Comparison of ENCODE assay signal across 8 cellular contexts in genomic region chr6:24666616-24667377, GRCh38. TPM values are rescaled to one million over a fixed set of nuclear protein-coding genes. Genes with fewer than 3 reads are reported as not detected.
DNase-seq lines count a peak whose midpoint lies in the region; ATAC-seq and TF ChIP-seq lines count a peak whose summit lies in the region.

ACOT13 (plus strand) TSS chr6:24667077; CDS start chr6:24667264, 187 bp downstream.
TDP2 (minus strand) TSS chr6:24666899; CDS start chr6:24666862, 37 bp downstream.

- peaks cover 32% of the 10 kb centered on the region for H3K4me1 Mint-ChIP-seq in Caco-2 (ENCODE audit: low read depth, unreplicated experiment)

- peak within 1 kb of the TSS; percentile 90 for H3K4me3 ChIP-seq in Caco-2 (ENCODE audit: low read depth, low read length)
- H3K4me3 ChIP-seq in endocrine pancreas (ENCODE audit: control insufficient read depth, insufficient read depth, low read length): peak within 1 kb of the TSS; percentile 95
- H3K4me3 ChIP-seq in mesodermal cell (ENCODE audit: extremely low read depth, insufficient read depth, low read length, poor library complexity, severe bottlenecking): peak within 1 kb of the TSS; percentile 97

- peak within 1 kb of the TSS; percentile 97 for H3K27ac ChIP-seq in mesodermal cell (ENCODE audit: low read depth, low read length, severe bottlenecking)

- DNase-seq in Caco-2 (peak; percentile 94 to 96), HT1080 (ENCODE audit: low read depth) (peak; percentile 96), NOMO-1 treated with DMSO at 0.1 percent for 48 hours (lab: John Stamatoyannopoulos, UW; ENCODE audit: unreplicated experiment) (peak; percentile 94)
- peak; percentile 80 to 96 (median 84) for DNase-seq in activated CD8-positive, alpha-beta memory T cell treated with anti-CD3 and anti-CD28 coated beads for 48 hours (ENCODE audit: low read depth in 2 of 3, low spot score in 2 of 3)
- peak; percentile 91 to 93 for DNase-seq in stimulated activated CD8-positive, alpha-beta memory T cell treated with anti-CD3 and anti-CD28 coated beads, Interleukin-15, amount 100 ng/mL, for 4 hours (ENCODE audit: low read depth in 2 of 2)

- peak within 1 kb of the TSS; percentile 85 for H3K4me3 Mint-ChIP-seq in Caco-2 (ENCODE audit: unreplicated experiment)

- TF ChIP-seq CTCF in Caco-2 (IDR thresholded peaks at IDR 0.05; ENCODE audit: insufficient read depth in 1 of 2, low read depth in 1 of 2, low read length in 1 of 2, severe bottlenecking in 1 of 2, unreplicated experiment in 1 of 2): peak; percentile 52 to 62

- CTCF ChIA-PET in Caco-2 (lab: Charles Lee): interaction anchor here (0.7 to 1.4 kb wide), 4 partner anchors 80 to 102 kb away, joined by 3 to 10 read pairs (median 3); no protein-coding TSS in a partner anchor

- no TSS peak for BruUV-seq in Caco-2 (replicated peaks; lab: Mats Ljungman, UMichigan)

- peaks cover 29% of the 10 kb centered on the region for H3K4me1 ChIP-seq in Caco-2
- H3K4me1 ChIP-seq in endocrine pancreas (ENCODE audit: control insufficient read depth, insufficient read depth, low read length): peaks cover 28% of the 10 kb centered on the region
- H3K4me1 ChIP-seq in mesodermal cell (ENCODE audit: control insufficient read depth, insufficient read depth, low read length, poor library complexity, severe bottlenecking): no peaks in the 10 kb centered on the region

- no peaks in the 10 kb centered on the region for H3K27me3 Mint-ChIP-seq in Caco-2 (ENCODE audit: insufficient read depth, unreplicated experiment)

- peak; percentile 97 for ATAC-seq in GM21360 (IDR thresholded peaks at IDR 0.05; ENCODE audit: unreplicated experiment)

- H3K36me3 Mint-ChIP-seq in Caco-2 (ENCODE audit: insufficient read depth, unreplicated experiment): peaks cover 61% of the 10 kb centered on the region

- H3K9me3 Mint-ChIP-seq in Caco-2 (ENCODE audit: unreplicated experiment): no peaks in the 10 kb centered on the region

- H3K9me3 ChIP-seq in Caco-2 (peaks cover 2% of the 10 kb centered on the region; the same call in 1 of the 2 replicates), endocrine pancreas (ENCODE audit: control insufficient read depth, low read length) (no peaks in the 10 kb centered on the region), mesodermal cell (ENCODE audit: control insufficient read depth, low read length) (peaks cover 22% of the 10 kb centered on the region)

- peak within 1 kb of the TSS; percentile 88 for H3K9ac ChIP-seq in endocrine pancreas (ENCODE audit: control insufficient read depth, insufficient read depth, low read length)

- intact Hi-C loops in Caco-2 (cut with micrococcal nuclease; ENCODE audit: unreplicated experiment): loop anchor here (1.0 to 2.0 kb wide), 4 partner anchors 20 to 162 kb away; partner anchors contain the start of gene KIAA0319

- H3K36me3 ChIP-seq in Caco-2 (ENCODE audit: control insufficient read depth, insufficient read depth, low read length) (no peaks in the 10 kb centered on the region), endocrine pancreas (ENCODE audit: control insufficient read depth, insufficient read depth, low read length) (no peaks in the 10 kb centered on the region), mesodermal cell (ENCODE audit: control insufficient read depth, insufficient read depth, low read length) (peaks cover 32% of the 10 kb centered on the region)

- 0 to 1% methylated on average over 46 to 60 of the region's 62 CpGs for WGBS in mesodermal cell (ENCODE audit: insufficient coverage in 2 of 2), 2 experiments

- no peaks in the 10 kb centered on the region for H3K27me3 ChIP-seq in Caco-2 (replicated peaks; ENCODE audit: control insufficient read depth, insufficient read depth, low read length)
- no peaks in the 10 kb centered on the region for H3K27me3 ChIP-seq in endocrine pancreas (ENCODE audit: control insufficient read depth, insufficient read depth, low read length)

- H3K27ac Mint-ChIP-seq in Caco-2 (ENCODE audit: unreplicated experiment): peak within 1 kb of the TSS; percentile 94

- POLR2A ChIA-PET in Caco-2 (lab: Charles Lee): interaction anchor here (0.6 to 1.7 kb wide), 6 partner anchors 16 to 685 kb away, joined by 3 to 4 read pairs (median 4); partner anchors contain the start of gene KIAA0319

RNA-seq across cellular contexts. Expression of gene ACOT13, which starts in this region (rescaled TPM):
- total RNA-seq in Caco-2 (2022): 55.6 and 63.1 TPM in 2 replicates
- 3.9 and 6.2 TPM in 2 replicates for total RNA-seq in HT1080 (2014; rRNA removed; shearing (Covaris generic))
- polyA plus RNA-seq in HT1080 (2015; cell fraction: cytosol; rRNA removed): 5.6 and 6.1 TPM in 2 replicates
- 1.4 and 2.4 TPM in 2 replicates for polyA plus RNA-seq in HT1080 (2015; cell fraction: nucleus; rRNA removed)
- polyA plus RNA-seq in mesodermal cell (2013, experiment 1 of 2): 38.9 TPM
- 53.6 TPM for polyA plus RNA-seq in mesodermal cell (2013, experiment 2 of 2)

RNA-seq across cellular contexts. Expression of gene TDP2, which starts in this region (rescaled TPM):
- total RNA-seq in Caco-2 (2022): 46.7 and 47.2 TPM in 2 replicates
- 14.8 and 34.6 TPM in 2 replicates for total RNA-seq in HT1080 (2014; rRNA removed; shearing (Covaris generic))
- polyA plus RNA-seq in HT1080 (2015; cell fraction: cytosol; rRNA removed): 31.3 and 34.7 TPM in 2 replicates
- 28.5 and 31.9 TPM in 2 replicates for polyA plus RNA-seq in HT1080 (2015; cell fraction: nucleus; rRNA removed)
- 32.0 TPM for polyA plus RNA-seq in mesodermal cell (2013, experiment 1 of 2)
- polyA plus RNA-seq in mesodermal cell (2013, experiment 2 of 2): 37.2 TPM

Comparison
In these comparisons a context has a peak if more than half of its experiments do, and no peak if none do; other contexts are left out.
1. Peak in every context shown above with its lines: DNase-seq, ATAC-seq, H3K4me3 ChIP-seq and H3K27ac ChIP-seq.